ENCODE assay signal across 35 cellular contexts in the genomic region with DNA sequence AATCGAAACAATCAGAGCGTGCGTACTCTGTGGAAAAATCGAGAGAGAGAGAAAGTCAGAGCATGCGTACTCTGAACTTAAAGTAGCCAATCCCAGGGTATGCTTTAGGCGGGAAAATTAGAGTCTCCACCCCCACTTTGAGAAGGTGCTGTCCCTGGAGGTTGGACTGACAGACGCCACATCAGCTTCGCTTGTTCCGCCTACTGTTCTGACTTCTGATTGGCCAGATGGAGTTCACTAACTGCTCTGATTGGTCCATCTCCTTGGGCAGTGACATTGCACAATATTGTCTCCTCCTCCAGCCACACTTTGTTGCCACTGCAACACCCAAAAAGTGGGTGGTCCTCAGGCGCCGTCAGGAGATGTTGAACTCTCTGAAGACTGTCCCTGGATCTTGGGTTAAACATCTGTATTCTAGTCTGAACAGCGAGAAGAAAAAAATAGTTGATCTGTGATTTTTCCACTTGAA. TPM values are rescaled to one million over a fixed set of nuclear protein-coding genes. Genes with fewer than 3 reads are reported as not detected.
"Had no signal": no experiment of that assay in that cellular context is flagged by ENCODE, and none has a peak within 500 bp of the region (broad histone marks: within the 10 kb centered on the region; RNA-seq: fewer than 3 reads in every experiment).

TSS of gene SSX5 (minus strand) at position 51 of the 469 bp plus-strand sequence. CDS start 1,437 bp downstream, outside the sequence.

- FAIRE-seq: urothelium cell line had no signal

- ATAC-seq: esophagus mucosa; foreskin keratinocyte; gastroesophageal sphincter; heart right ventricle; left colon; left ventricle myocardium superior; lower lobe of right lung; naive thymus-derived CD8-positive, alpha-beta T cell; psoas muscle; right cardiac atrium; stimulated activated memory B cell treated with anti-CD40 and anti-IgM and Interleukin-4, amounts not matched to agents 10 μg/mL and 1 μg/mL and 100 μg/mL, for 72 hours; stimulated activated naive CD8-positive, alpha-beta T cell treated with anti-CD3 and anti-CD28 coated beads, Interleukin-15, Interleukin-2, amounts not matched to agents 100 U/mL and 50 U/mL, for 24 hours had no signal

- H3K27ac ChIP-seq: colonic mucosa, epithelial cell of prostate, foreskin keratinocyte, gastroesophageal sphincter, heart right ventricle, lower lobe of right lung, ovary, psoas muscle, skin epidermis, spleen, thoracic aorta, tibial nerve, upper lobe of left lung had no signal

- DNase-seq: colonic mucosa; effector CD8-positive, alpha-beta T cell; endodermal cell; foreskin keratinocyte; heart right ventricle; hippocampal formation; immature natural killer cell; islet precursor cell; kidney glomerular epithelial cell; left colon; left ventricle myocardium superior; lower lobe of right lung; naive thymus-derived CD8-positive, alpha-beta T cell; nephron progenitor cell; ovary; posterior cingulate gyrus; psoas muscle; right cardiac atrium; spleen; stimulated activated CD4-positive, alpha-beta T cell treated with anti-CD3 and anti-CD28 coated beads, Interleukin-4, amount 100 ng/mL, for 4 hours; stimulated activated naive CD8-positive, alpha-beta T cell treated with anti-CD3 and anti-CD28 coated beads, Interleukin-15, Interleukin-2, amounts not matched to agents 100 U/mL and 50 U/mL, for 24 hours; substantia nigra; upper lobe of left lung had no signal

- H3K4me1 Mint-ChIP-seq: endodermal cell; immature natural killer cell; naive thymus-derived CD8-positive, alpha-beta T cell; nephron progenitor cell; stimulated activated memory B cell treated with anti-CD40 and anti-IgM and Interleukin-4, amounts not matched to agents 10 μg/mL and 1 μg/mL and 100 μg/mL, for 72 hours had no signal

- H3K9me3 ChIP-seq: colonic mucosa, gastroesophageal sphincter, heart right ventricle, lower lobe of right lung, ovary, psoas muscle, spleen, thoracic aorta, tibial nerve, upper lobe of left lung had no signal

- H3K4me3 ChIP-seq: colonic mucosa, gastroesophageal sphincter, heart right ventricle, lower lobe of right lung, ovary, psoas muscle, skin epidermis, spleen, thoracic aorta, tibial nerve, upper lobe of left lung had no signal

- H3K36me3 ChIP-seq: colonic mucosa, gastroesophageal sphincter, heart right ventricle, lower lobe of right lung, ovary, spleen, thoracic aorta, tibial nerve, upper lobe of left lung had no signal

- H3K4me1 ChIP-seq: colonic mucosa, foreskin keratinocyte, gastroesophageal sphincter, heart right ventricle, lower lobe of right lung, psoas muscle, spleen, tibial nerve, upper lobe of left lung had no signal

- H3K27me3 ChIP-seq: colonic mucosa, foreskin keratinocyte, gastroesophageal sphincter, heart right ventricle, ovary, spleen, tibial nerve, upper lobe of left lung had no signal

- H3K27ac Mint-ChIP-seq: dendritic cell treated with granulocyte-macrophage colony-stimulating factor and Interleukin-4, amounts not matched to agents 40 ng/mL and 50 ng/mL, for 4 days; endodermal cell; immature natural killer cell; naive thymus-derived CD8-positive, alpha-beta T cell; nephron progenitor cell; stimulated activated memory B cell treated with anti-CD40 and anti-IgM and Interleukin-4, amounts not matched to agents 10 μg/mL and 1 μg/mL and 100 μg/mL, for 72 hours had no signal

- H3K27me3 Mint-ChIP-seq: dendritic cell treated with granulocyte-macrophage colony-stimulating factor and Interleukin-4, amounts not matched to agents 40 ng/mL and 50 ng/mL, for 4 days; naive thymus-derived CD8-positive, alpha-beta T cell had no signal

- H3K4me3 Mint-ChIP-seq: dendritic cell treated with granulocyte-macrophage colony-stimulating factor and Interleukin-4, amounts not matched to agents 40 ng/mL and 50 ng/mL, for 4 days; endodermal cell; immature natural killer cell; naive thymus-derived CD8-positive, alpha-beta T cell; nephron progenitor cell; stimulated activated memory B cell treated with anti-CD40 and anti-IgM and Interleukin-4, amounts not matched to agents 10 μg/mL and 1 μg/mL and 100 μg/mL, for 72 hours had no signal

- H3K36me3 Mint-ChIP-seq: immature natural killer cell; naive thymus-derived CD8-positive, alpha-beta T cell; stimulated activated memory B cell treated with anti-CD40 and anti-IgM and Interleukin-4, amounts not matched to agents 10 μg/mL and 1 μg/mL and 100 μg/mL, for 72 hours had no signal

- H3K9me3 Mint-ChIP-seq: dendritic cell treated with granulocyte-macrophage colony-stimulating factor and Interleukin-4, amounts not matched to agents 40 ng/mL and 50 ng/mL, for 4 days; immature natural killer cell; naive thymus-derived CD8-positive, alpha-beta T cell; stimulated activated memory B cell treated with anti-CD40 and anti-IgM and Interleukin-4, amounts not matched to agents 10 μg/mL and 1 μg/mL and 100 μg/mL, for 72 hours had no signal

RNA-seq across cellular contexts. Expression of gene SSX5, which starts in this region (rescaled TPM):
- total RNA-seq: colonic mucosa; endodermal cell; esophagus mucosa; foreskin keratinocyte; gastroesophageal sphincter; heart right ventricle; left colon; left ventricle myocardium superior; lower lobe of right lung; mesenteric fat pad; myocyte; naive thymus-derived CD8-positive, alpha-beta T cell; ovary; psoas muscle; renal cortical epithelial cell; right cardiac atrium; spleen; thoracic aorta; upper lobe of left lung had no signal
- polyA plus RNA-seq: foreskin keratinocyte; heart right ventricle; immature natural killer cell; naive thymus-derived CD8-positive, alpha-beta T cell; ovary; psoas muscle; right cardiac atrium had no signal
